ENCODE assay signal across 8 cellular contexts in genomic region chr18:48955528-48956261, GRCh38. TPM values are rescaled to one million over a fixed set of nuclear protein-coding genes. Genes with fewer than 3 reads are reported as not detected.
DNase-seq lines count a peak whose midpoint lies in the region; ATAC-seq and TF ChIP-seq lines count a peak whose summit lies in the region.

No MANE protein-coding gene starts in this region.

- TF ChIP-seq CTCF in WERI-Rb-1 (IDR thresholded peaks at IDR 0.05; ENCODE audit: low read depth, low read length) = 0 out of 2 replicates have a peak, but pooled peaks have one; percentile 1
- no peak for TF ChIP-seq CTCF in right atrium auricular region (IDR thresholded peaks at IDR 0.05)

- no peaks in the 10 kb centered on the region; the same call in 1 of the 2 replicates for H3K36me3 ChIP-seq in WERI-Rb-1
- no peaks in the 10 kb centered on the region for H3K36me3 ChIP-seq in right atrium auricular region
- no peaks in the 10 kb centered on the region for H3K36me3 ChIP-seq in skeletal muscle tissue (ENCODE audit: control insufficient read depth in 3 of 3, insufficient read depth in 3 of 3, low read length in 3 of 3)

- H3K27ac ChIP-seq in WERI-Rb-1 (no peak overlapping the region), right atrium auricular region (peak overlapping the region; percentile 66 to 98), skeletal muscle tissue (ENCODE audit: low read depth, low read length) (peak overlapping the region; percentile 87)

- DNase-seq in GOT3 (lab: John Stamatoyannopoulos, UW) = peak; percentile 3
- DNase-seq in WERI-Rb-1 = no peak
- peak; percentile 90 for DNase-seq in right atrium auricular region (ENCODE audit: low spot score)
- no peak for DNase-seq in LoVo (ENCODE audit: low spot score)
- DNase-seq in germinal center (ENCODE audit: low spot score) = no peak

- ATAC-seq in GM19463 (IDR thresholded peaks at IDR 0.05; ENCODE audit: unreplicated experiment) (no peak), GM21576 (IDR thresholded peaks at IDR 0.05; ENCODE audit: unreplicated experiment) (no peak)

- H3K9me3 ChIP-seq in WERI-Rb-1 (ENCODE audit: severe bottlenecking) = no peaks in the 10 kb centered on the region
- H3K9me3 ChIP-seq in right atrium auricular region = no peaks in the 10 kb centered on the region
- H3K9me3 ChIP-seq in skeletal muscle tissue (ENCODE audit: control insufficient read depth in 3 of 3, low read length in 3 of 3) = no peaks in the 10 kb centered on the region

- H3K9ac ChIP-seq in skeletal muscle tissue (ENCODE audit: low read depth in 1 of 3, low read length in 3 of 3) = peak overlapping the region; percentile 46 to 58 (median 54)

- H3K4me3 ChIP-seq in WERI-Rb-1 (ENCODE audit: low read depth, low read length) = no peak overlapping the region
- no peak overlapping the region for H3K4me3 ChIP-seq in right atrium auricular region
- peak overlapping the region; percentile 0 to 4 (median 3) for H3K4me3 ChIP-seq in skeletal muscle tissue (ENCODE audit: low read length in 3 of 3)

- H3K4me1 ChIP-seq in right atrium auricular region = peaks cover 0 to 34% of the 10 kb centered on the region in 2 donors
- peaks cover 31 to 43% (median 34%) of the 10 kb centered on the region in 3 donors for H3K4me1 ChIP-seq in skeletal muscle tissue (ENCODE audit: control insufficient read depth in 3 of 3, insufficient read depth in 3 of 3, low read length in 3 of 3)

- H3K27me3 ChIP-seq in WERI-Rb-1 (ENCODE audit: insufficient read depth, low read depth, severe bottlenecking) (no peaks in the 10 kb centered on the region), right atrium auricular region (no peaks in the 10 kb centered on the region), skeletal muscle tissue (ENCODE audit: control insufficient read depth in 3 of 3, insufficient read depth in 3 of 3, low read length in 3 of 3) (no peaks in the 10 kb centered on the region)

RNA-seq across cellular contexts. Expression of gene SMAD7, which starts 4.9 kb away (rescaled TPM):
- 10 to 100 TPM; 55.1 to 98.1 TPM for total RNA-seq in right atrium auricular region
- 8.9 TPM for total RNA-seq in skeletal muscle tissue

Comparison
In these comparisons a context has a peak if more than half of its experiments do, and no peak if none do; other contexts are left out.
1. DNase-seq: peak in GOT3 (single experiment) and right atrium auricular region (single experiment); none in WERI-Rb-1 (single experiment), LoVo (single experiment) and germinal center (single experiment).
2. H3K4me3 ChIP-seq: peak in skeletal muscle tissue (3 of 3); none in WERI-Rb-1 (single experiment) and right atrium auricular region (0 of 2).